ENCODE assay signal across 8 cellular contexts in the genomic region with DNA sequence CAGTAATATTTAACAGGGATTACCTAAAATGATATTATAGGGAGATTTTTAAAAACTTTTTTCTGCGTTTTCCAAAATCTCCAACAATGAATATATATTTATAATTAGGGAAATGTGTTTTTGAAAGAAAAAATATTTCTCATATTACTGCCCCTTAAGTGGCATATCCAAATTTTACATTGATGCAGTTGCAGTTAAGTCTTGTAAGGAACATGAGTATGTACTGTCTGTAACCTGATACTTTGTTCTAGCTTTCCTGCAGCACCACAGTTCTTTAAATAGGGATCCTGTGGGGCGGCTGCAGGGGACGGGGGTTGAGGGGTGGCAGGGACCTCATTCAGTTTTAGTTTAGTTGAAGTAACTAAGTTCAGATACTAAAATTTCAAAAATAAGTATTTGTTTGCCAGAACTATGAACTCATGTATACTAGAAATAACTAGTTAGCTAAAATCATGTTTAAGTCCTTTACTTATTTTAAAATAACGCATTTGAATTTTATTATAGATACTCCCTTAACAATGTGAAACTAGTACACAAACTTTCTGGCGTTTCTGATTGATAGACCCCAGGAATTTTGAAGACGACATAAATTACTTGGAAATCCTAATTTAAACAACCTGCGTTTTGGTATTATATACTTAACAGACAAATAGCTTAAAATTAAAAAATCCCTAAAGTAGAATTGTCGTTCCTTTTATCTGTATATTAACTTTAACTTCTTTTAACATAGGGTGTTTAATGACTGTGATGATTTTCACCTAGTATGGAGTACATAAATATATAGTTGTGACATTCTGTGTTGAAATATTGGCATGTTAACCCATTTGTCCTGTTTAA. TPM values are rescaled to one million over a fixed set of nuclear protein-coding genes. Genes with fewer than 3 reads are reported as not detected.
DNase-seq lines count a peak whose midpoint lies in the region; ATAC-seq and TF ChIP-seq lines count a peak whose summit lies in the region.

No MANE protein-coding gene starts in this region.

- peak; percentile 61 for ATAC-seq in GM19455 (IDR thresholded peaks at IDR 0.05; ENCODE audit: unreplicated experiment)
- peak; percentile 39 for ATAC-seq in HG03521 (IDR thresholded peaks at IDR 0.05; ENCODE audit: unreplicated experiment)

- peak overlapping the region; percentile 32 for H3K4me3 ChIP-seq in Caco-2 (ENCODE audit: low read depth, low read length)

- CTCF ChIA-PET in Caco-2 (lab: Charles Lee), result interaction anchor here (1.9 kb wide), 1 partner anchor 110 kb away, joined by 14 read pairs; no protein-coding TSS in a partner anchor
- CTCF ChIA-PET in RWPE1 (lab: Yijun Ruan, JAX), result no interaction called here

- H3K4me3 Mint-ChIP-seq in Caco-2 (ENCODE audit: unreplicated experiment), result peak overlapping the region; percentile 79
- H3K4me3 Mint-ChIP-seq in glutamatergic neuron (ENCODE audit: unreplicated experiment), result peak overlapping the region; percentile 86
- H3K4me3 Mint-ChIP-seq in osteocyte (ENCODE audit: unreplicated experiment), result peak overlapping the region; percentile 93

- H3K27ac Mint-ChIP-seq in Caco-2 (ENCODE audit: unreplicated experiment), result peak overlapping the region; percentile 90
- peak overlapping the region; percentile 92 for H3K27ac Mint-ChIP-seq in glutamatergic neuron (ENCODE audit: unreplicated experiment)
- H3K27ac Mint-ChIP-seq in osteocyte (ENCODE audit: unreplicated experiment), result peak overlapping the region; percentile 97

- H3K27me3 ChIP-seq in Caco-2 (replicated peaks; ENCODE audit: control insufficient read depth, insufficient read depth, low read length), result no peaks in the 10 kb centered on the region

- POLR2A ChIA-PET in Caco-2 (lab: Charles Lee), result interaction anchor here (0.5 to 2.0 kb wide), 7 partner anchors 18 to 1708 kb away, joined by 3 to 25 read pairs (median 4); a partner anchor contains a TSS
- POLR2A ChIA-PET in RWPE1 (lab: Yijun Ruan, JAX; ENCODE audit: low non-redundant PET), result interaction anchor here (0.6 to 1.8 kb wide), 4 partner anchors 26 to 188 kb away, joined by 3 to 19 read pairs (median 4); no protein-coding TSS in a partner anchor

- no peaks in the 10 kb centered on the region for H3K9me3 ChIP-seq in Caco-2

- H3K4me1 Mint-ChIP-seq in Caco-2 (ENCODE audit: low read depth, unreplicated experiment), result no peaks in the 10 kb centered on the region
- peaks cover 19% of the 10 kb centered on the region for H3K4me1 Mint-ChIP-seq in glutamatergic neuron (ENCODE audit: low read depth, unreplicated experiment)
- peaks cover 38% of the 10 kb centered on the region for H3K4me1 Mint-ChIP-seq in osteocyte (ENCODE audit: unreplicated experiment)

- H3K36me3 Mint-ChIP-seq in Caco-2 (ENCODE audit: insufficient read depth, unreplicated experiment) (peaks cover 10% of the 10 kb centered on the region), glutamatergic neuron (ENCODE audit: unreplicated experiment) (no peaks in the 10 kb centered on the region), osteocyte (ENCODE audit: unreplicated experiment) (no peaks in the 10 kb centered on the region)

- H3K27ac ChIP-seq in RWPE1, result no peak overlapping the region

- H3K9me3 Mint-ChIP-seq in Caco-2 (ENCODE audit: unreplicated experiment), result no peaks in the 10 kb centered on the region
- H3K9me3 Mint-ChIP-seq in glutamatergic neuron (ENCODE audit: unreplicated experiment), result peaks cover 7% of the 10 kb centered on the region
- H3K9me3 Mint-ChIP-seq in osteocyte (ENCODE audit: unreplicated experiment), result no peaks in the 10 kb centered on the region

- no peaks in the 10 kb centered on the region for H3K4me1 ChIP-seq in Caco-2

- BruUV-seq in Caco-2 (replicated peaks; lab: Mats Ljungman, UMichigan), result TSS peak; percentile 100

- TF ChIP-seq CTCF in Caco-2 (IDR thresholded peaks at IDR 0.05; ENCODE audit: insufficient read depth in 1 of 2, low read depth in 1 of 2, low read length in 1 of 2, severe bottlenecking in 1 of 2, unreplicated experiment in 1 of 2) (no peak), RWPE1 (conservative IDR thresholded peaks at IDR 0.05; ENCODE audit: low read depth) (no peak), glutamatergic neuron (IDR thresholded peaks at IDR 0.05; ENCODE audit: partially characterized antibody, unreplicated experiment) (no peak), osteocyte (IDR thresholded peaks at IDR 0.05) (no peak)

- no peaks in the 10 kb centered on the region for H3K36me3 ChIP-seq in Caco-2 (ENCODE audit: control insufficient read depth, insufficient read depth, low read length)

- intact Hi-C loops in Caco-2 (cut with micrococcal nuclease; ENCODE audit: unreplicated experiment), result loop anchor here (1.0 kb wide), 3 partner anchors 25 to 110 kb away; a partner anchor contains a TSS

- DNase-seq in Caco-2 (peak; percentile 51 to 66), RWPE1 (ENCODE audit: low spot score) (peak; percentile 73), glutamatergic neuron (no peak), osteocyte (ENCODE audit: extremely low spot score, unreplicated experiment) (no peak), NCI-H345 (lab: John Stamatoyannopoulos, UW) (no peak)
- peak; percentile 44 for DNase-seq in activated naive CD4-positive, alpha-beta T cell treated with Interleukin-2 at 50 U/mL for 16 hours

- H3K27me3 Mint-ChIP-seq in Caco-2 (ENCODE audit: insufficient read depth, unreplicated experiment), result no peaks in the 10 kb centered on the region
- H3K27me3 Mint-ChIP-seq in glutamatergic neuron (ENCODE audit: unreplicated experiment), result peaks cover 2% of the 10 kb centered on the region
- H3K27me3 Mint-ChIP-seq in osteocyte (ENCODE audit: unreplicated experiment), result no peaks in the 10 kb centered on the region

RNA-seq across cellular contexts. Expression of a gene that starts 0.6 kb away (rescaled TPM):
- total RNA-seq in Caco-2 (2022), result 5.4 and 6.5 TPM in 2 replicates
- total RNA-seq in glutamatergic neuron (ENCODE audit: unreplicated experiment), result 20.1 TPM
- total RNA-seq in osteocyte, result 89.2 and 95.8 TPM in 2 replicates

RNA-seq across cellular contexts. Expression of a gene that starts 25.2 kb away (rescaled TPM):
- total RNA-seq in Caco-2 (2022), result 90.1 and 92.6 TPM in 2 replicates
- total RNA-seq in glutamatergic neuron (ENCODE audit: unreplicated experiment), result 243 TPM
- total RNA-seq in osteocyte, result 123 and 126 TPM in 2 replicates

RNA-seq across cellular contexts. Expression of a gene that starts 41.7 kb away (rescaled TPM):
- total RNA-seq in Caco-2 (2022), result 4.3 and 4.4 TPM in 2 replicates
- not detected for total RNA-seq in glutamatergic neuron (ENCODE audit: unreplicated experiment)
- 0.08 TPM in 2 replicates for total RNA-seq in osteocyte

Comparison
In these comparisons a context has a peak if more than half of its experiments do, and no peak if none do; other contexts are left out.
1. DNase-seq: peak in Caco-2 (2 of 2), RWPE1 (single experiment) and activated naive CD4-positive, alpha-beta T cell treated with Interleukin-2 at 50 U/mL for 16 hours (single experiment); none in glutamatergic neuron (single experiment), osteocyte (single experiment) and NCI-H345 (single experiment).
2. Peak in every context shown above with its lines, with median percentiles within 50 percentile points of each other: H3K27ac Mint-ChIP-seq and H3K4me3 Mint-ChIP-seq.